In genomic region chr11:106917973-106918372, GRCh38 we compare ENCODE assay signal across 8 cellular contexts.
DNase-seq lines count a peak whose midpoint lies in the region; ATAC-seq and TF ChIP-seq lines count a peak whose summit lies in the region.

No MANE protein-coding gene starts in this region.

- peak; percentile 67 for ATAC-seq in GM19455 (IDR thresholded peaks at IDR 0.05; ENCODE audit: unreplicated experiment)
- no peak for ATAC-seq in HG03442 (IDR thresholded peaks at IDR 0.05; ENCODE audit: unreplicated experiment)
- no peak for ATAC-seq in left colon
- ATAC-seq in HG03571 (IDR thresholded peaks at IDR 0.05; ENCODE audit: unreplicated experiment) = no peak

- no peaks in the 10 kb centered on the region for H3K27me3 ChIP-seq in HL-60 (ENCODE audit: insufficient read depth, poor library complexity, severe bottlenecking)

- TF ChIP-seq CTCF in HL-60 (IDR thresholded peaks at IDR 0.05; ENCODE audit: insufficient read depth, low read length) = peak; percentile 18
- peak; percentile 51 for TF ChIP-seq CTCF in fibroblast of pulmonary artery (IDR thresholded peaks at IDR 0.05; ENCODE audit: low read length, missing control alignments)

- no peak overlapping the region for H3K27ac ChIP-seq in HL-60 (replicated peaks)

- DNase-seq in D341Med (ENCODE audit: low spot score) = peak; percentile 53
- DNase-seq in HL-60 (ENCODE audit: low read depth in 1 of 2, low spot score in 1 of 2) = peak; percentile 2 to 25
- peak; percentile 13 for DNase-seq in fibroblast of pulmonary artery (ENCODE audit: low read depth)
- DNase-seq in left colon = no peak
- no peak for DNase-seq in activated CD4-positive, CD25-positive, alpha-beta regulatory T cell treated with anti-CD3 and anti-CD28 coated beads, Interleukin-2, amount 50 U/mL, for 72 hours

- intact Hi-C loops in left colon (cut with DNase I, micrococcal nuclease) = no loop called here

- no peak overlapping the region for H3K4me3 ChIP-seq in HL-60 (replicated peaks; ENCODE audit: insufficient read depth, low read length)
- H3K4me3 ChIP-seq in fibroblast of pulmonary artery (replicated peaks; ENCODE audit: low read depth, low read length) = no peak overlapping the region

Comparison
In these comparisons a context has a peak if more than half of its experiments do, and no peak if none do; other contexts are left out.
1. DNase-seq: peak in D341Med (single experiment), HL-60 (2 of 2) and fibroblast of pulmonary artery (single experiment); none in left colon (0 of 2) and activated CD4-positive, CD25-positive, alpha-beta regulatory T cell treated with anti-CD3 and anti-CD28 coated beads, Interleukin-2, amount 50 U/mL, for 72 hours (single experiment).